Comparison of ENCODE assay signal across 20 cellular contexts in genomic region chrX:701673-702072, GRCh38.
"Had no signal": no experiment of that assay in that cellular context is flagged by ENCODE, and none has a peak within 500 bp of the region (broad histone marks: within the 10 kb centered on the region; RNA-seq: fewer than 3 reads in every experiment).

No MANE protein-coding gene starts in this region.

- H3K4me3 ChIP-seq: SJSA1, SK-N-MC had no signal

- FAIRE-seq: RCC 7860 had no signal

- H3K27me3 ChIP-seq: SJSA1 had no signal

- DNase-seq: KBM-7, NCI-H1092, NCI-H1105 treated with DMSO at 0.1 percent for 48 hours, NCI-H1436, NCI-H187, NCI-H2029, NCI-H2081 treated with DMSO at 0.1 percent for 48 hours, NCI-H2171, NCI-H226, NCI-H446, NCI-H510A, NCI-H524 treated with DMSO at 0.1 percent for 48 hours, NCI-H69, NCI-H774, Right ventricle myocardium superior, RPMI8226, SIG-M5 had no signal

- H3K36me3 ChIP-seq: SJSA1 had no signal

- H3K27ac ChIP-seq: SJSA1, SK-N-MC had no signal

- H3K4me1 ChIP-seq: SJSA1 had no signal
